8 cellular contexts compared by ENCODE assay signal in genomic region chr15:67840747-67841634, GRCh38. TPM values are rescaled to one million over a fixed set of nuclear protein-coding genes. Genes with fewer than 3 reads are reported as not detected.
A peak's percentile ranks its signal among the peaks of the same experiment; 100 is the strongest.
DNase-seq lines count a peak whose midpoint lies in the region; ATAC-seq and TF ChIP-seq lines count a peak whose summit lies in the region.

No MANE protein-coding gene starts in this region.

- peak in 1 of 2 donors; percentile 26 for ATAC-seq in stimulated activated naive B cell treated with anti-CD40 and anti-IgM and Interleukin-4, amounts not matched to agents 10 μg/mL and 1 μg/mL and 100 μg/mL, for 72 hours (replicated peaks)
- no peak for ATAC-seq in HG02642 (IDR thresholded peaks at IDR 0.05; ENCODE audit: poor library complexity, unreplicated experiment)

- peaks cover 18% of the 10 kb centered on the region for H3K4me1 Mint-ChIP-seq in activated naive CD4-positive, alpha-beta T cell treated with anti-CD3 and anti-CD28 coated beads for 36 hours (ENCODE audit: low read depth)
- no peaks in the 10 kb centered on the region for H3K4me1 Mint-ChIP-seq in MCF 10A (ENCODE audit: insufficient read depth, unreplicated experiment)
- peaks cover 24 to 38% of the 10 kb centered on the region in 2 donors for H3K4me1 Mint-ChIP-seq in stimulated activated naive B cell treated with anti-CD40 and anti-IgM and Interleukin-4, amounts not matched to agents 10 μg/mL and 1 μg/mL and 100 μg/mL, for 72 hours

- peak overlapping the region; percentile 89 for H3K4me3 Mint-ChIP-seq in activated naive CD4-positive, alpha-beta T cell treated with anti-CD3 and anti-CD28 coated beads for 36 hours
- H3K4me3 Mint-ChIP-seq in MCF 10A (ENCODE audit: unreplicated experiment) = peak overlapping the region; percentile 81
- peak overlapping the region; percentile 89 to 95 for H3K4me3 Mint-ChIP-seq in stimulated activated naive B cell treated with anti-CD40 and anti-IgM and Interleukin-4, amounts not matched to agents 10 μg/mL and 1 μg/mL and 100 μg/mL, for 72 hours

- H3K27me3 Mint-ChIP-seq in activated naive CD4-positive, alpha-beta T cell treated with anti-CD3 and anti-CD28 coated beads for 36 hours (ENCODE audit: low read depth) = peaks cover 9% of the 10 kb centered on the region
- H3K27me3 Mint-ChIP-seq in MCF 10A (ENCODE audit: insufficient read depth, unreplicated experiment) = no peaks in the 10 kb centered on the region
- peaks cover 8 to 13% of the 10 kb centered on the region in 2 donors for H3K27me3 Mint-ChIP-seq in stimulated activated naive B cell treated with anti-CD40 and anti-IgM and Interleukin-4, amounts not matched to agents 10 μg/mL and 1 μg/mL and 100 μg/mL, for 72 hours

- no peaks in the 10 kb centered on the region for H3K9me3 Mint-ChIP-seq in activated naive CD4-positive, alpha-beta T cell treated with anti-CD3 and anti-CD28 coated beads for 36 hours
- no peaks in the 10 kb centered on the region for H3K9me3 Mint-ChIP-seq in MCF 10A (ENCODE audit: unreplicated experiment)
- H3K9me3 Mint-ChIP-seq in stimulated activated naive B cell treated with anti-CD40 and anti-IgM and Interleukin-4, amounts not matched to agents 10 μg/mL and 1 μg/mL and 100 μg/mL, for 72 hours = no peaks in the 10 kb centered on the region

- POLR2A ChIA-PET in MCF 10A (lab: Yijun Ruan, JAX) = interaction anchor here (0.6 to 2.0 kb wide), 10 partner anchors 10 to 388 kb away, joined by 3 to 4 read pairs (median 3); partner anchors contain the start of gene CLN6

- peaks cover 4% of the 10 kb centered on the region for H3K36me3 Mint-ChIP-seq in activated naive CD4-positive, alpha-beta T cell treated with anti-CD3 and anti-CD28 coated beads for 36 hours (ENCODE audit: low read depth)
- H3K36me3 Mint-ChIP-seq in MCF 10A (ENCODE audit: insufficient read depth, unreplicated experiment) = peaks cover 13% of the 10 kb centered on the region
- H3K36me3 Mint-ChIP-seq in stimulated activated naive B cell treated with anti-CD40 and anti-IgM and Interleukin-4, amounts not matched to agents 10 μg/mL and 1 μg/mL and 100 μg/mL, for 72 hours = peaks cover 4 to 5% of the 10 kb centered on the region in 2 donors

- peak; percentile 37 for DNase-seq in activated naive CD4-positive, alpha-beta T cell treated with anti-CD3 and anti-CD28 coated beads for 36 hours
- no peak for DNase-seq in activated naive CD4-positive, alpha-beta T cell (lab: John Stamatoyannopoulos, UW)
- DNase-seq in NCI-H345 treated with DMSO at 0.1 percent for 48 hours (lab: John Stamatoyannopoulos, UW; ENCODE audit: unreplicated experiment) = peak; percentile 23
- no peak for DNase-seq in MCF 10A (ENCODE audit: unreplicated experiment)
- peak; percentile 53 for DNase-seq in kidney tubule cell (ENCODE audit: low spot score)
- no peak for DNase-seq in stimulated activated naive B cell treated with anti-CD40 and anti-IgM and Interleukin-4, amounts not matched to agents 10 μg/mL and 1 μg/mL and 100 μg/mL, for 72 hours
- no peak for DNase-seq in GF-D8 (lab: John Stamatoyannopoulos, UW)

- TF ChIP-seq CTCF in MCF 10A (IDR thresholded peaks at IDR 0.05; ENCODE audit: unreplicated experiment) = no peak

- BruUV-seq in MCF 10A (replicated peaks; lab: Mats Ljungman, UMichigan) = no TSS peak

- CTCF ChIA-PET in activated naive CD4-positive, alpha-beta T cell treated with anti-CD3 and anti-CD28 coated beads for 36 hours (lab: Charles Lee) = interaction anchor here (0.7 to 1.5 kb wide), 6 partner anchors 22 to 414 kb away, joined by 3 to 4 read pairs (median 4); no protein-coding TSS in a partner anchor
- CTCF ChIA-PET in MCF 10A (lab: Yijun Ruan, JAX) = interaction anchor here (0.7 kb wide), 2 partner anchors 121 to 573 kb away, joined by 3 to 5 read pairs; no protein-coding TSS in a partner anchor

- intact Hi-C loops in activated naive CD4-positive, alpha-beta T cell treated with anti-CD3 and anti-CD28 coated beads for 36 hours (cut with micrococcal nuclease) = loop anchor here (1.0 to 5.0 kb wide), 6 partner anchors 14 to 534 kb away; partner anchors contain the start of genes C15orf61 and PIAS1
- intact Hi-C loops in MCF 10A (cut with micrococcal nuclease) = loop anchor here (1.0 to 2.0 kb wide), 2 partner anchors 157 to 314 kb away; no protein-coding TSS in a partner anchor

- peak overlapping the region; percentile 93 for H3K27ac Mint-ChIP-seq in activated naive CD4-positive, alpha-beta T cell treated with anti-CD3 and anti-CD28 coated beads for 36 hours
- H3K27ac Mint-ChIP-seq in MCF 10A (ENCODE audit: low read depth, unreplicated experiment) = peak overlapping the region; percentile 94
- peak overlapping the region; percentile 99 for H3K27ac Mint-ChIP-seq in stimulated activated naive B cell treated with anti-CD40 and anti-IgM and Interleukin-4, amounts not matched to agents 10 μg/mL and 1 μg/mL and 100 μg/mL, for 72 hours

RNA-seq across cellular contexts. Expression of gene RNU6-1, which starts 1.1 kb away (rescaled TPM):
- not detected for total RNA-seq in activated naive CD4-positive, alpha-beta T cell treated with anti-CD3 and anti-CD28 coated beads for 36 hours
- total RNA-seq in MCF 10A (2022) = not detected in 2 replicates

RNA-seq across cellular contexts. Expression of gene SKOR1, which starts 15.7 kb away (rescaled TPM):
- under 1 TPM; 0.07 to 0.15 TPM for total RNA-seq in activated naive CD4-positive, alpha-beta T cell treated with anti-CD3 and anti-CD28 coated beads for 36 hours
- 0.07 and 0.17 TPM in 2 replicates for total RNA-seq in MCF 10A (2022)

Comparison
In these comparisons a context has a peak if more than half of its experiments do, and no peak if none do; other contexts are left out.
1. DNase-seq: peak in activated naive CD4-positive, alpha-beta T cell treated with anti-CD3 and anti-CD28 coated beads for 36 hours (single experiment), NCI-H345 treated with DMSO at 0.1 percent for 48 hours (single experiment) and kidney tubule cell (single experiment); none in activated naive CD4-positive, alpha-beta T cell (0 of 4), MCF 10A (single experiment), stimulated activated naive B cell treated with anti-CD40 and anti-IgM and Interleukin-4, amounts not matched to agents 10 μg/mL and 1 μg/mL and 100 μg/mL, for 72 hours (single experiment) and GF-D8 (single experiment).
2. Peak in every context shown above with its lines, with median percentiles within 50 percentile points of each other: H3K27ac Mint-ChIP-seq and H3K4me3 Mint-ChIP-seq.